2 cellular contexts compared by ENCODE assay signal in the genomic region with DNA sequence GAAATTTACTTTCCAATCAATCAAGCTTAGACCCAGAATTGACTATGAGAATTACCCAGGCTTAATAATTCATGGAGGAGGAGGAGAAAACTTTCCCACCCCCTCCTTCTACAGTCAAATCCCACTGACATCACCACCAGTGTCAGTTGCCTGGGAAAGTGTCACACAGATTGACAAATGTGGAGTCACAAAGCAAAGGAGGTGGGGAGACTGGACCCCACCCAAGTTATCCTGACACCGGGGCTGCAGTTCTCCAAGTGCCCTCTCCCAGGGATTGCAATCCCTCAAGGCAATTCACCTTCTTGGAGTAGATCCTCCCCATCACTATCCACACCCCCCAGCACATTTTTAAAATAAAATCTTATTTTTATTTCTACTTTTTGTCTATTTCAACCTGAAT.
TF ChIP-seq lines count a peak whose summit lies in the region.

No MANE protein-coding gene starts in this region.

TF ChIP-seq in IMR-90, 13 proteins besides CTCF, POLR2A, EP300 and RAD21 (continued from another document):
- TF ChIP-seq, protein P1, sequence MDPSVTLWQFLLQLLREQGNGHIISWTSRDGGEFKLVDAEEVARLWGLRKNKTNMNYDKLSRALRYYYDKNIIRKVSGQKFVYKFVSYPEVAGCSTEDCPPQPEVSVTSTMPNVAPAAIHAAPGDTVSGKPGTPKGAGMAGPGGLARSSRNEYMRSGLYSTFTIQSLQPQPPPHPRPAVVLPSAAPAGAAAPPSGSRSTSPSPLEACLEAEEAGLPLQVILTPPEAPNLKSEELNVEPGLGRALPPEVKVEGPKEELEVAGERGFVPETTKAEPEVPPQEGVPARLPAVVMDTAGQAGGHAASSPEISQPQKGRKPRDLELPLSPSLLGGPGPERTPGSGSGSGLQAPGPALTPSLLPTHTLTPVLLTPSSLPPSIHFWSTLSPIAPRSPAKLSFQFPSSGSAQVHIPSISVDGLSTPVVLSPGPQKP (IDR thresholded peaks at IDR 0.05; ENCODE audit: borderline replicate concordance, low read depth, low read length): no peak
- TF ChIP-seq BHLHE40 (IDR thresholded peaks at IDR 0.05; ENCODE audit: low read depth, low read length): no peak
- no peak for TF ChIP-seq MAZ (IDR thresholded peaks at IDR 0.05; ENCODE audit: borderline replicate concordance, low read depth, low read length)
- no peak for TF ChIP-seq FOS (IDR thresholded peaks at IDR 0.05; ENCODE audit: low read depth, low read length)
- TF ChIP-seq SMC3 (IDR thresholded peaks at IDR 0.05; ENCODE audit: low read depth, low read length): no peak
- no peak for TF ChIP-seq NFE2L2 (IDR thresholded peaks at IDR 0.05; ENCODE audit: low read depth, low read length)
- TF ChIP-seq CEBPB (IDR thresholded peaks at IDR 0.05; ENCODE audit: low read depth, low read length): no peak
- TF ChIP-seq CHD1 (IDR thresholded peaks at IDR 0.05; ENCODE audit: low read depth, low read length): no peak
TF ChIP-seq in IMR-90: peak in this region for 0.

TF ChIP-seq in WTC11, 78 proteins besides CTCF, POLR2A, EP300 and RAD21 (continued from another document):
- TF ChIP-seq, protein P2, sequence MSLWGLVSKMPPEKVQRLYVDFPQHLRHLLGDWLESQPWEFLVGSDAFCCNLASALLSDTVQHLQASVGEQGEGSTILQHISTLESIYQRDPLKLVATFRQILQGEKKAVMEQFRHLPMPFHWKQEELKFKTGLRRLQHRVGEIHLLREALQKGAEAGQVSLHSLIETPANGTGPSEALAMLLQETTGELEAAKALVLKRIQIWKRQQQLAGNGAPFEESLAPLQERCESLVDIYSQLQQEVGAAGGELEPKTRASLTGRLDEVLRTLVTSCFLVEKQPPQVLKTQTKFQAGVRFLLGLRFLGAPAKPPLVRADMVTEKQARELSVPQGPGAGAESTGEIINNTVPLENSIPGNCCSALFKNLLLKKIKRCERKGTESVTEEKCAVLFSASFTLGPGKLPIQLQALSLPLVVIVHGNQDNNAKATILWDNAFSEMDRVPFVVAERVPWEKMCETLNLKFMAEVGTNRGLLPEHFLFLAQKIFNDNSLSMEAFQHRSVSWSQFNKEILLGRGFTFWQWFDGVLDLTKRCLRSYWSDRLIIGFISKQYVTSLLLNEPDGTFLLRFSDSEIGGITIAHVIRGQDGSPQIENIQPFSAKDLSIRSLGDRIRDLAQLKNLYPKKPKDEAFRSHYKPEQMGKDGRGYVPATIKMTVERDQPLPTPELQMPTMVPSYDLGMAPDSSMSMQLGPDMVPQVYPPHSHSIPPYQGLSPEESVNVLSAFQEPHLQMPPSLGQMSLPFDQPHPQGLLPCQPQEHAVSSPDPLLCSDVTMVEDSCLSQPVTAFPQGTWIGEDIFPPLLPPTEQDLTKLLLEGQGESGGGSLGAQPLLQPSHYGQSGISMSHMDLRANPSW (CRISPR knock-in tag; conservative IDR thresholded peaks at IDR 0.05; ENCODE audit: low read depth): no peak
- TF ChIP-seq PRRX2 (CRISPR knock-in tag; IDR thresholded peaks at IDR 0.05): 0 out of 2 replicates have a peak, but pooled peaks have one; percentile 21
TF ChIP-seq in WTC11: peak in this region for 2.
